Comparison of ENCODE assay signal across 20 cellular contexts in genomic region chr15:87522997-87523396, GRCh38.
"Had no signal": no experiment of that assay in that cellular context is flagged by ENCODE, and none has a peak within 500 bp of the region (broad histone marks: within the 10 kb centered on the region; RNA-seq: fewer than 3 reads in every experiment).

No MANE protein-coding gene starts in this region.

- H3K27ac Mint-ChIP-seq: naive thymus-derived CD4-positive, alpha-beta T cell; nephron progenitor cell; stimulated activated naive B cell treated with anti-CD40 and anti-IgM and Interleukin-4, amounts not matched to agents 10 μg/mL and 1 μg/mL and 100 μg/mL, for 72 hours; stimulated activated naive CD8-positive, alpha-beta T cell treated with anti-CD3 and anti-CD28 coated beads, Interleukin-15, amount 100 ng/mL, for 72 hours had no signal

- H3K4me3 ChIP-seq: colonic mucosa, hepatocyte, left ventricle myocardium inferior, lower lobe of right lung, skin epidermis, thoracic aorta, transverse colon had no signal

- H3K27ac ChIP-seq: colonic mucosa, foreskin keratinocyte, hepatocyte, left ventricle myocardium inferior, lower lobe of right lung, parathyroid adenoma, skin epidermis, thoracic aorta, transverse colon had no signal

- H3K27me3 ChIP-seq: colonic mucosa, foreskin keratinocyte, hepatocyte, transverse colon had no signal

- H3K9ac ChIP-seq: parathyroid adenoma had no signal

- H3K9me3 ChIP-seq: colonic mucosa, lower lobe of right lung, thoracic aorta, transverse colon had no signal

- H3K36me3 ChIP-seq: colonic mucosa, left ventricle myocardium inferior, lower lobe of right lung, thoracic aorta, transverse colon had no signal

- H3K79me2 ChIP-seq: hepatocyte, parathyroid adenoma had no signal

- ATAC-seq: foreskin keratinocyte; left cardiac atrium; lower lobe of right lung; naive thymus-derived CD4-positive, alpha-beta T cell; sciatic nerve; stimulated activated naive B cell treated with anti-CD40 and anti-IgM and Interleukin-4, amounts not matched to agents 10 μg/mL and 1 μg/mL and 100 μg/mL, for 72 hours; stimulated activated naive CD8-positive, alpha-beta T cell treated with anti-CD3 and anti-CD28 coated beads, Interleukin-15, amount 100 ng/mL, for 72 hours had no signal

- H3K4me1 ChIP-seq: colonic mucosa, lower lobe of right lung, parathyroid adenoma, transverse colon had no signal

- DNase-seq: colonic mucosa; dermis blood vessel endothelial cell; kidney; left cardiac atrium; left ventricle myocardium inferior; lower lobe of right lung; naive thymus-derived CD4-positive, alpha-beta T cell; nephron progenitor cell; stimulated activated CD4-positive, alpha-beta T cell treated with anti-CD3 and anti-CD28 coated beads, Interleukin-2, amount 100 ng/mL, for 24 hours; stimulated activated CD4-positive, alpha-beta T cell treated with anti-CD3 and anti-CD28 coated beads, Interleukin-4, amount 100 ng/mL, for 4 hours; stimulated activated naive B cell treated with anti-CD40 and anti-IgM and Interleukin-4, amounts not matched to agents 10 μg/mL and 1 μg/mL and 100 μg/mL, for 72 hours; stimulated activated naive CD8-positive, alpha-beta T cell treated with anti-CD3 and anti-CD28 coated beads, Interleukin-15, amount 100 ng/mL, for 72 hours; substantia nigra; transverse colon had no signal

- H3K9me3 Mint-ChIP-seq: nephron progenitor cell had no signal

- H3K36me3 Mint-ChIP-seq: naive thymus-derived CD4-positive, alpha-beta T cell; stimulated activated naive B cell treated with anti-CD40 and anti-IgM and Interleukin-4, amounts not matched to agents 10 μg/mL and 1 μg/mL and 100 μg/mL, for 72 hours had no signal

- H3K4me2 ChIP-seq: hepatocyte had no signal

- H3K4me1 Mint-ChIP-seq: naive thymus-derived CD4-positive, alpha-beta T cell; nephron progenitor cell; stimulated activated naive B cell treated with anti-CD40 and anti-IgM and Interleukin-4, amounts not matched to agents 10 μg/mL and 1 μg/mL and 100 μg/mL, for 72 hours; stimulated activated naive CD8-positive, alpha-beta T cell treated with anti-CD3 and anti-CD28 coated beads, Interleukin-15, amount 100 ng/mL, for 72 hours had no signal

- H2AFZ ChIP-seq: hepatocyte, parathyroid adenoma had no signal

- H3K27me3 Mint-ChIP-seq: stimulated activated naive B cell treated with anti-CD40 and anti-IgM and Interleukin-4, amounts not matched to agents 10 μg/mL and 1 μg/mL and 100 μg/mL, for 72 hours; stimulated activated naive CD8-positive, alpha-beta T cell treated with anti-CD3 and anti-CD28 coated beads, Interleukin-15, amount 100 ng/mL, for 72 hours had no signal

- H3K4me3 Mint-ChIP-seq: naive thymus-derived CD4-positive, alpha-beta T cell; nephron progenitor cell; stimulated activated naive B cell treated with anti-CD40 and anti-IgM and Interleukin-4, amounts not matched to agents 10 μg/mL and 1 μg/mL and 100 μg/mL, for 72 hours; stimulated activated naive CD8-positive, alpha-beta T cell treated with anti-CD3 and anti-CD28 coated beads, Interleukin-15, amount 100 ng/mL, for 72 hours had no signal
